In genomic region chr1:84190455-84190854, GRCh38 we compare ENCODE assay signal across 7 cellular contexts.
"Had no signal": no experiment of that assay in that cellular context is flagged by ENCODE, and none has a peak within 500 bp of the region (broad histone marks: within the 10 kb centered on the region; RNA-seq: fewer than 3 reads in every experiment).

No MANE protein-coding gene starts in this region.

- DNase-seq: IMR-90, KBM-7 had no signal

- H3K4me3 ChIP-seq: K562 had no signal

- H3K4me1 Mint-ChIP-seq: IgD-negative memory B cell had no signal

- H3K27ac ChIP-seq: HL-60 had no signal

- FAIRE-seq: HepG2, HTR-8/SVneo, K562 had no signal

- H3K4me3 Mint-ChIP-seq: IgD-negative memory B cell had no signal

- H3K27ac Mint-ChIP-seq: IgD-negative memory B cell had no signal

- H3K27me3 Mint-ChIP-seq: IgD-negative memory B cell had no signal
